ENCODE assay signal across 11 cellular contexts in the genomic region with DNA sequence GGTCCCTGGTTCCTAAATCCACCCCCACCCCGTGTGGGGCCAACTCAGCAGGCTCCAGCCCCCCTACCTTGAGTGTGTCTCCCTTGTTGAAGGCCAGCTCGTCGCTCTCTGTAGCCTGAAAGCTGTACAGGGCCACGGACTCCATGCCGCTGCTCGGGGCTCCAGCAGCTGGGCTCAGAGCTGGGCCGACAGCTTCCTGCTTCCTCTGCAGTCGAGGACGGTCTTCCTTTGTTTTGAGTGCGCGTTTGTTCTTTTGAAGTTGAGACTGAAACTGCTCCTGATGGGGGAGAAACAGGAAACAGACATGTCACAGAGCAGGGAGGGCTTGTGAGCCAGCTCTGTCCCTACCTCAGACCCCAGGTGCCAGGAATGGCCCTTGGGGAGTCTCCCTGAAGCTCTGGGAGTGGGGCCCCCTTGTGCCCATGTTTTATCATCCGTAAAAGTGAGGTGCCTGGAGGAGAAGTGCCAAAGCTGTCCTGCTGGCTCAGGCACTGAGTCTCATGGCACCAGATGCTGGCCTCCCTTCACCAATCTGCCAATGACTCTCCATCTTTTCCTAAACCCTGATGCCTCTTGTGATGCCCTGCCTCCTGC. TPM values are rescaled to one million over a fixed set of nuclear protein-coding genes. Genes with fewer than 3 reads are reported as not detected.
DNase-seq lines count a peak whose midpoint lies in the region; ATAC-seq lines count a peak whose summit lies in the region.
"Not testable (repeated sequence)": the region's sequence is repeated elsewhere in the genome, so short reads cannot be mapped to it uniquely, and the experiment has no call there.
"Had no signal": no experiment of that assay in that cellular context is flagged by ENCODE, and none has a peak within 500 bp of the region (broad histone marks: within the 10 kb centered on the region; RNA-seq: fewer than 3 reads in every experiment).

A gene (minus strand): TSS at position 176 of the 594 bp plus-strand sequence. CDS start 31 bp downstream, at position 145.

- not testable (repeated sequence) for DNase-seq in CD4-positive, alpha-beta memory T cell; activated T-cell treated with anti-CD3 and anti-CD28 coated beads, Interleukin-2, amount 50 U/mL, for 4 hours; central memory CD8-positive, alpha-beta T cell (ENCODE audit: low spot score in 2 of 2); left cardiac atrium; memory B cell (ENCODE audit: low spot score in 2 of 2)

- H3K27ac Mint-ChIP-seq in CD4-positive, alpha-beta memory T cell; central memory CD8-positive, alpha-beta T cell (ENCODE audit: low read depth); memory B cell; stimulated activated memory B cell treated with anti-CD40 and anti-IgM and Interleukin-4, amounts not matched to agents 10 μg/mL and 1 μg/mL and 100 μg/mL, for 72 hours: not testable (repeated sequence)

- not testable (repeated sequence) for H3K9me3 Mint-ChIP-seq in CD4-positive, alpha-beta memory T cell; activated T-cell treated with anti-CD3 and anti-CD28 coated beads, Interleukin-2, amount 50 U/mL, for 4 hours; central memory CD8-positive, alpha-beta T cell; memory B cell; stimulated activated memory B cell treated with anti-CD40 and anti-IgM and Interleukin-4, amounts not matched to agents 10 μg/mL and 1 μg/mL and 100 μg/mL, for 72 hours

- not testable (repeated sequence) for H3K9me3 ChIP-seq in CD4-positive, alpha-beta memory T cell (ENCODE audit: control insufficient read depth in 1 of 2, low read length in 2 of 2)

- H3K27me3 ChIP-seq in CD4-positive, alpha-beta memory T cell (ENCODE audit: insufficient read depth, low read length) = not testable (repeated sequence)

- H3K36me3 Mint-ChIP-seq in CD4-positive, alpha-beta memory T cell; activated T-cell treated with anti-CD3 and anti-CD28 coated beads, Interleukin-2, amount 50 U/mL, for 4 hours (ENCODE audit: insufficient read depth); central memory CD8-positive, alpha-beta T cell (ENCODE audit: insufficient read depth); memory B cell; stimulated activated memory B cell treated with anti-CD40 and anti-IgM and Interleukin-4, amounts not matched to agents 10 μg/mL and 1 μg/mL and 100 μg/mL, for 72 hours: not testable (repeated sequence)

- not testable (repeated sequence) for H3K4me3 ChIP-seq in CD4-positive, alpha-beta memory T cell (ENCODE audit: low read length in 2 of 2)

- POLR2A ChIA-PET in CD4-positive, alpha-beta memory T cell (lab: Charles Lee; ENCODE audit: partially characterized antibody) = not testable (repeated sequence)

- intact Hi-C loops in CD4-positive, alpha-beta memory T cell (cut with micrococcal nuclease); T-helper 1 cell treated with Interleukin-12 subunit alpha and Interleukin-12 subunit beta and Interleukin-4 antibody, amounts not matched to agents 30 ng/mL and 1 ng/mL, for 36 hours (cut with micrococcal nuclease); left cardiac atrium (cut with DNase I): not testable (repeated sequence)

- CTCF ChIA-PET in CD4-positive, alpha-beta memory T cell (lab: Charles Lee; ENCODE audit: partially characterized antibody) = not testable (repeated sequence)

- not testable (repeated sequence) for H3K4me1 Mint-ChIP-seq in CD4-positive, alpha-beta memory T cell; activated T-cell treated with anti-CD3 and anti-CD28 coated beads, Interleukin-2, amount 50 U/mL, for 4 hours (ENCODE audit: low read depth); central memory CD8-positive, alpha-beta T cell; memory B cell; stimulated activated memory B cell treated with anti-CD40 and anti-IgM and Interleukin-4, amounts not matched to agents 10 μg/mL and 1 μg/mL and 100 μg/mL, for 72 hours

- ATAC-seq in HG02642 (IDR thresholded peaks at IDR 0.05; ENCODE audit: poor library complexity, unreplicated experiment) (peak; percentile 33), left cardiac atrium (peak; percentile 35 to 48), memory B cell (ENCODE audit: low read depth) (peak; percentile 55)
- peak; percentile 66 to 79 for ATAC-seq in activated T-cell treated with anti-CD3 and anti-CD28 coated beads, Interleukin-2, amount 50 U/mL, for 4 hours
- peak; percentile 94 for ATAC-seq in central memory CD8-positive, alpha-beta T cell (replicated peaks; ENCODE audit: extremely low read depth, poor library complexity, severe bottlenecking)
- ATAC-seq in stimulated activated memory B cell treated with anti-CD40 and anti-IgM and Interleukin-4, amounts not matched to agents 10 μg/mL and 1 μg/mL and 100 μg/mL, for 72 hours = peak; percentile 46

- not testable (repeated sequence) for H3K4me1 ChIP-seq in CD4-positive, alpha-beta memory T cell (ENCODE audit: insufficient read depth, low read length)

- H3K36me3 ChIP-seq in CD4-positive, alpha-beta memory T cell (ENCODE audit: insufficient read depth, low read length) = not testable (repeated sequence)

- H3K4me3 Mint-ChIP-seq in CD4-positive, alpha-beta memory T cell; activated T-cell treated with anti-CD3 and anti-CD28 coated beads, Interleukin-2, amount 50 U/mL, for 4 hours; central memory CD8-positive, alpha-beta T cell; memory B cell; stimulated activated memory B cell treated with anti-CD40 and anti-IgM and Interleukin-4, amounts not matched to agents 10 μg/mL and 1 μg/mL and 100 μg/mL, for 72 hours: not testable (repeated sequence)

- not testable (repeated sequence) for H3K27me3 Mint-ChIP-seq in CD4-positive, alpha-beta memory T cell; activated T-cell treated with anti-CD3 and anti-CD28 coated beads, Interleukin-2, amount 50 U/mL, for 4 hours (ENCODE audit: low read depth); central memory CD8-positive, alpha-beta T cell; memory B cell; stimulated activated memory B cell treated with anti-CD40 and anti-IgM and Interleukin-4, amounts not matched to agents 10 μg/mL and 1 μg/mL and 100 μg/mL, for 72 hours

- not testable (repeated sequence) for H3K27ac ChIP-seq in CD4-positive, alpha-beta memory T cell (ENCODE audit: low read depth, low read length)

RNA-seq across cellular contexts. Expression of the gene that starts here (rescaled TPM):
- 10 to 100 TPM; 63.1 to 75.8 TPM for total RNA-seq in CD4-positive, alpha-beta memory T cell
- polyA plus RNA-seq in CD4-positive, alpha-beta memory T cell = 10 to 100 TPM; 61.6 to 70.1 TPM
- total RNA-seq in T-helper 1 cell treated with Interleukin-12 subunit alpha and Interleukin-12 subunit beta and Interleukin-4 antibody, amounts not matched to agents 30 ng/mL and 1 ng/mL, for 36 hours = 28.5 and 30.4 TPM in 2 replicates
- 1 to 10 TPM; 5.7 to 6.8 (median 6.0) TPM for total RNA-seq in activated T-cell treated with anti-CD3 and anti-CD28 coated beads, Interleukin-2, amount 50 U/mL, for 4 hours
- 1 to 10 TPM; 1.6 to 3.2 TPM for total RNA-seq in left cardiac atrium
- total RNA-seq: MCF 10A, myocyte, PC-3 had no signal

Comparison
In these comparisons a context has a peak if more than half of its experiments do, and no peak if none do; other contexts are left out.
1. ATAC-seq: peak in every context shown above with its lines; median percentile 94 in central memory CD8-positive, alpha-beta T cell; 72 in activated T-cell treated with anti-CD3 and anti-CD28 coated beads, Interleukin-2, amount 50 U/mL, for 4 hours; 55 in memory B cell; 46 in stimulated activated memory B cell treated with anti-CD40 and anti-IgM and Interleukin-4, amounts not matched to agents 10 μg/mL and 1 μg/mL and 100 μg/mL, for 72 hours; 42 in left cardiac atrium; 33 in HG02642.